7 cellular contexts compared by ENCODE assay signal in genomic region chr11:86551286-86551685, GRCh38.
DNase-seq lines count a peak whose midpoint lies in the region; ATAC-seq, FAIRE-seq and TF ChIP-seq lines count a peak whose summit lies in the region.

No MANE protein-coding gene starts in this region.

- H3K27me3 ChIP-seq in adipocyte (replicated peaks; ENCODE audit: control insufficient read depth, insufficient read depth, low read length) (no peaks in the 10 kb centered on the region), keratinocyte (ENCODE audit: control insufficient read depth, extremely low read depth, insufficient read depth, low read length) (no peaks in the 10 kb centered on the region), vagina (no peaks in the 10 kb centered on the region)

- H3K9me1 ChIP-seq in keratinocyte (ENCODE audit: control insufficient read depth, extremely low read depth, insufficient read depth, low read length) = no peaks in the 10 kb centered on the region

- TF ChIP-seq CTCF in HFF-Myc (IDR thresholded peaks at IDR 0.05; ENCODE audit: low read depth, low read length, missing control alignments) = no peak
- TF ChIP-seq CTCF in keratinocyte (optimal IDR thresholded peaks at IDR 0.05 in 1 of 3, IDR thresholded peaks at IDR 0.05 in 1 of 3, conservative IDR thresholded peaks at IDR 0.05 in 1 of 3; ENCODE audit: extremely low read depth in 1 of 3, insufficient read depth in 2 of 3, low read length in 3 of 3) = no peak
- TF ChIP-seq CTCF in vagina (IDR thresholded peaks at IDR 0.05) = no peak

- intact Hi-C loops in vagina (cut with DNase I) = no loop called here

- no peak for TF ChIP-seq POLR2A in vagina (IDR thresholded peaks at IDR 0.05)

- H3K9me3 ChIP-seq in adipocyte (ENCODE audit: control insufficient read depth, low read length) = no peaks in the 10 kb centered on the region
- no peaks in the 10 kb centered on the region for H3K9me3 ChIP-seq in keratinocyte (ENCODE audit: control insufficient read depth, low read depth, low read length)
- H3K9me3 ChIP-seq in vagina = no peaks in the 10 kb centered on the region

- dilution Hi-C loops in keratinocyte (cut with MboI; ENCODE audit: extremely low pct_ligation_motif_present, low sequenced_read_pairs) = no loop called here

- peaks cover 17% of the 10 kb centered on the region for H3K36me3 ChIP-seq in adipocyte (ENCODE audit: control insufficient read depth, insufficient read depth, low read length, severe bottlenecking)
- H3K36me3 ChIP-seq in keratinocyte (ENCODE audit: control insufficient read depth in 2 of 2, extremely low read depth in 1 of 2, insufficient read depth in 2 of 2, low read length in 2 of 2) = no peaks in the 10 kb centered on the region
- no peaks in the 10 kb centered on the region for H3K36me3 ChIP-seq in vagina

- H3K79me2 ChIP-seq in keratinocyte (ENCODE audit: control insufficient read depth, insufficient read depth, low read length) = no peaks in the 10 kb centered on the region

- H3K4me3 ChIP-seq in HFF-Myc (replicated peaks; ENCODE audit: low read depth, low read length) (no peak overlapping the region), adipocyte (ENCODE audit: low read length) (peak overlapping the region; percentile 36), keratinocyte (ENCODE audit: control insufficient read depth in 2 of 3, extremely low read depth in 1 of 3, insufficient read depth in 2 of 3, low read depth in 1 of 3, low read length in 3 of 3) (no peak overlapping the region), vagina (no peak overlapping the region)

- H3K9ac ChIP-seq in adipocyte (ENCODE audit: low read length) = no peak overlapping the region
- H3K9ac ChIP-seq in keratinocyte (ENCODE audit: control insufficient read depth, extremely low read depth, insufficient read depth, low read length) = no peak overlapping the region

- no peak for ATAC-seq in GM21576 (IDR thresholded peaks at IDR 0.05; ENCODE audit: unreplicated experiment)

- no peak overlapping the region for H3K27ac ChIP-seq in keratinocyte (ENCODE audit: control insufficient read depth, insufficient read depth, low read length)
- H3K27ac ChIP-seq in vagina = peak overlapping the region; percentile 72

- H4K20me1 ChIP-seq in keratinocyte (ENCODE audit: control insufficient read depth, extremely low read depth, insufficient read depth, low read length) = no peaks in the 10 kb centered on the region

- no peak overlapping the region for H3K4me2 ChIP-seq in keratinocyte (ENCODE audit: control insufficient read depth, extremely low read depth, insufficient read depth, low read depth, low read length)

- H2AFZ ChIP-seq in keratinocyte (ENCODE audit: control insufficient read depth, low read length) = no peak overlapping the region

- DNase-seq in HFF-Myc (ENCODE audit: extremely low read depth, low read depth) = peak; percentile 62
- peak; percentile 75 for DNase-seq in adipocyte (ENCODE audit: low read depth)
- DNase-seq in keratinocyte (ENCODE audit: low read depth, low spot score) = no peak
- peak in 1 of 2 donors; percentile 60 for DNase-seq in vagina (ENCODE audit: extremely low spot score in 2 of 2)
- no peak for DNase-seq in epidermal melanocyte (ENCODE audit: insufficient read length, low spot score)
- no peak for DNase-seq in effector CD8-positive, alpha-beta T cell (lab: John Stamatoyannopoulos, UW)

- H3K4me1 ChIP-seq in adipocyte (ENCODE audit: control insufficient read depth, insufficient read depth, low read length) (peaks cover 44% of the 10 kb centered on the region), keratinocyte (ENCODE audit: control insufficient read depth, extremely low read depth, insufficient read depth, low read length) (peaks cover 32% of the 10 kb centered on the region), vagina (peaks cover 49% of the 10 kb centered on the region)

- FAIRE-seq in keratinocyte (lab: Jason Lieb, UNC) = peak; percentile 76

Comparison
In these comparisons a context has a peak if more than half of its experiments do, and no peak if none do; other contexts are left out.
1. DNase-seq: peak in HFF-Myc (single experiment) and adipocyte (single experiment); none in keratinocyte (single experiment), epidermal melanocyte (single experiment) and effector CD8-positive, alpha-beta T cell (single experiment).